26 cellular contexts compared by ENCODE assay signal in the genomic region with DNA sequence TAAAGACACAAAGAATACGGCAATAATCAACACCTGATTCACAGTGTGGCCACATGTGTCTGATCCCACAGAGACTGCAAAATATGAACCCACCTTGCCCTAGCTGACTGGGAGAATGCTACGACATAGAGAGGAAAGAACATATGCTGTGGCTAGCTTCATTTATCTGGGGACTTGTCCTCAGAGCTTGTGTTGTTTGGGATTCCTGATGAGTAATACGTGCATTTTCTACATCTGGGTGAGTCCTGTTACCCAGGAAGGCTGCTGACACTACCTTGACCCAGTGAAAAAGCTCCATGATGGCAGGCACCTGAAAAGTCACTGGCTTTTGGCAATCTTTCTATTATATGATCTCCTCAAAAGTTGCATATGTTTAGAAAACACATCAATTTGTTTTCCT.
DNase-seq lines count a peak whose midpoint lies in the region; ATAC-seq lines count a peak whose summit lies in the region.
"Had no signal": no experiment of that assay in that cellular context is flagged by ENCODE, and none has a peak within 500 bp of the region (broad histone marks: within the 10 kb centered on the region; RNA-seq: fewer than 3 reads in every experiment).

No MANE protein-coding gene starts in this region.

- no peak overlapping the region for H2AK5ac ChIP-seq in mesenchymal stem cell (ENCODE audit: low read length, severe bottlenecking)

- H3K27ac ChIP-seq in mesenchymal stem cell (ENCODE audit: low read length, poor library complexity, severe bottlenecking) = no peak overlapping the region
- H3K27ac ChIP-seq: BLaER1, body of pancreas, KMS-11, psoas muscle, tibial nerve had no signal

- H3K4me2 ChIP-seq in mesenchymal stem cell (ENCODE audit: low read length, poor library complexity, severe bottlenecking) = no peak overlapping the region
- H3K4me2 ChIP-seq: BLaER1, GM23338, KMS-11 had no signal

- no peaks in the 10 kb centered on the region for H3K36me3 Mint-ChIP-seq in stimulated activated effector memory CD8-positive, alpha-beta T cell treated with anti-CD3 and anti-CD28 coated beads, Interleukin-12 subunit alpha, Interleukin-12 subunit beta, amount 100 ng/mL, for 72 hours
- H3K36me3 Mint-ChIP-seq: activated naive CD8-positive, alpha-beta T cell treated with anti-CD3 and anti-CD28 coated beads for 36 hours had no signal

- H3K4ac ChIP-seq in mesenchymal stem cell (ENCODE audit: low read depth in 1 of 2, low read length in 2 of 2) = no peak overlapping the region

- no peak overlapping the region for H2BK12ac ChIP-seq in mesenchymal stem cell (ENCODE audit: low read length in 2 of 2)

- H3K23ac ChIP-seq in mesenchymal stem cell (ENCODE audit: low read length in 2 of 2) = no peak overlapping the region

- H3K4me3 ChIP-seq in adipocyte (ENCODE audit: low read length) (peak overlapping the region; percentile 45), mesenchymal stem cell (ENCODE audit: insufficient read depth in 1 of 2, low read depth in 1 of 2, low read length in 2 of 2) (peak overlapping the region in 1 of 2 experiments; percentile 61)
- H3K4me3 ChIP-seq: BLaER1, body of pancreas, GM23338, psoas muscle, tibial nerve had no signal

- peaks cover 3% of the 10 kb centered on the region for H3K4me1 ChIP-seq in adipocyte (ENCODE audit: control insufficient read depth, insufficient read depth, low read length)
- H3K4me1 ChIP-seq in mesenchymal stem cell (ENCODE audit: control insufficient read depth, insufficient read depth, low read depth, low read length) = no peaks in the 10 kb centered on the region
- H3K4me1 ChIP-seq: BLaER1, body of pancreas, psoas muscle had no signal

- DNase-seq in AG20443 (ENCODE audit: low spot score) (peak; percentile 43), HPDE6-E6E7 (ENCODE audit: extremely low spot score) (peak; percentile 10), adipocyte (ENCODE audit: low read depth) (no peak), mesenchymal stem cell (peak; percentile 35), activated gamma-delta T cell (lab: John Stamatoyannopoulos, UW) (no peak)
- no peak for DNase-seq in stimulated activated effector memory CD8-positive, alpha-beta T cell treated with anti-CD3 and anti-CD28 coated beads, Interleukin-12 subunit alpha, Interleukin-12 subunit beta, amount 100 ng/mL, for 72 hours (ENCODE audit: low spot score in 2 of 2)
- DNase-seq: activated naive CD8-positive, alpha-beta T cell treated with anti-CD3 and anti-CD28 coated beads for 36 hours; body of pancreas; Calu3; endodermal cell; GDM1; immature natural killer cell; left ventricle myocardium superior; NCI-H1092 treated with DMSO at 0.1 percent for 48 hours; NCI-H2081; NK-92 treated with Interleukin-12 subunit alpha and Interleukin-12 subunit beta, amount 100 ng/mL, for 24 hours; psoas muscle; small intestine; stimulated activated naive CD8-positive, alpha-beta T cell treated with anti-CD3 and anti-CD28 coated beads, Interleukin-15, Interleukin-2, amounts not matched to agents 100 U/mL and 50 U/mL, for 24 hours had no signal

- no peak overlapping the region for H3K14ac ChIP-seq in mesenchymal stem cell (ENCODE audit: low read length in 2 of 2)

- no peak overlapping the region for H2BK120ac ChIP-seq in mesenchymal stem cell (ENCODE audit: low read depth, low read length)

- H3K4me1 Mint-ChIP-seq in stimulated activated effector memory CD8-positive, alpha-beta T cell treated with anti-CD3 and anti-CD28 coated beads, Interleukin-12 subunit alpha, Interleukin-12 subunit beta, amount 100 ng/mL, for 72 hours = no peaks in the 10 kb centered on the region
- H3K4me1 Mint-ChIP-seq: activated naive CD8-positive, alpha-beta T cell treated with anti-CD3 and anti-CD28 coated beads for 36 hours; endodermal cell; GM23338; immature natural killer cell had no signal

- H3K9me3 Mint-ChIP-seq in stimulated activated effector memory CD8-positive, alpha-beta T cell treated with anti-CD3 and anti-CD28 coated beads, Interleukin-12 subunit alpha, Interleukin-12 subunit beta, amount 100 ng/mL, for 72 hours = peaks cover 4% of the 10 kb centered on the region
- H3K9me3 Mint-ChIP-seq: activated T-helper 1 cell treated with anti-CD3 and anti-CD28 coated beads, Interleukin-12 subunit alpha, Interleukin-12 subunit beta, Interleukin-2, Interleukin-4 antibody, amounts not matched to agents 30 ng/mL and 10 ng/mL and 1 ng/mL, durations not matched to agents 14 hours and 24 hours and 36 hours; endodermal cell; GM23338 had no signal

- H3K18ac ChIP-seq in mesenchymal stem cell (ENCODE audit: low read depth in 1 of 2, low read length in 2 of 2) = no peak overlapping the region

- no peak overlapping the region for H2AFZ ChIP-seq in mesenchymal stem cell (ENCODE audit: low read depth, low read length)
- H2AFZ ChIP-seq: GM23338 had no signal

- H3K9ac ChIP-seq in adipocyte (ENCODE audit: low read length) = no peak overlapping the region
- peak overlapping the region; percentile 7 for H3K9ac ChIP-seq in mesenchymal stem cell (ENCODE audit: low read length)
- H3K9ac ChIP-seq: BLaER1, KMS-11 had no signal

- H2BK15ac ChIP-seq in mesenchymal stem cell (ENCODE audit: low read depth, poor library complexity, severe bottlenecking) = no peak overlapping the region

- H3K36me3 ChIP-seq in adipocyte (ENCODE audit: control insufficient read depth, insufficient read depth, low read length, severe bottlenecking) = no peaks in the 10 kb centered on the region
- no peaks in the 10 kb centered on the region for H3K36me3 ChIP-seq in mesenchymal stem cell (ENCODE audit: control insufficient read depth in 1 of 2, insufficient read depth in 2 of 2, low read depth in 1 of 2, low read length in 2 of 2)
- H3K36me3 ChIP-seq: BLaER1, tibial nerve had no signal

- H3K27me3 ChIP-seq in adipocyte (replicated peaks; ENCODE audit: control insufficient read depth, insufficient read depth, low read length) (no peaks in the 10 kb centered on the region), mesenchymal stem cell (ENCODE audit: control insufficient read depth in 1 of 2, insufficient read depth in 1 of 2, low read length in 2 of 2) (no peaks in the 10 kb centered on the region)
- H3K27me3 ChIP-seq: BLaER1, body of pancreas, tibial nerve had no signal

- H4K91ac ChIP-seq in mesenchymal stem cell (ENCODE audit: low read length) = no peak overlapping the region

- ATAC-seq in stimulated activated effector memory CD8-positive, alpha-beta T cell treated with anti-CD3 and anti-CD28 coated beads, Interleukin-12 subunit alpha, Interleukin-12 subunit beta, amount 100 ng/mL, for 72 hours = no peak
- ATAC-seq in GM18498 (IDR thresholded peaks at IDR 0.05; ENCODE audit: unreplicated experiment) = no peak
- ATAC-seq in HG02970 (IDR thresholded peaks at IDR 0.05; ENCODE audit: low FRiP score, unreplicated experiment) = no peak
- ATAC-seq: body of pancreas; GM23338; left ventricle myocardium superior; psoas muscle; stimulated activated naive CD8-positive, alpha-beta T cell treated with anti-CD3 and anti-CD28 coated beads, Interleukin-15, Interleukin-2, amounts not matched to agents 100 U/mL and 50 U/mL, for 24 hours had no signal

- no peak overlapping the region for H4K8ac ChIP-seq in mesenchymal stem cell (ENCODE audit: low read length)

- H3K4me3 Mint-ChIP-seq in stimulated activated effector memory CD8-positive, alpha-beta T cell treated with anti-CD3 and anti-CD28 coated beads, Interleukin-12 subunit alpha, Interleukin-12 subunit beta, amount 100 ng/mL, for 72 hours = no peak overlapping the region
- H3K4me3 Mint-ChIP-seq: activated naive CD8-positive, alpha-beta T cell treated with anti-CD3 and anti-CD28 coated beads for 36 hours; activated T-helper 1 cell treated with anti-CD3 and anti-CD28 coated beads, Interleukin-12 subunit alpha, Interleukin-12 subunit beta, Interleukin-2, Interleukin-4 antibody, amounts not matched to agents 30 ng/mL and 10 ng/mL and 1 ng/mL, durations not matched to agents 14 hours and 24 hours and 36 hours; endodermal cell; GM23338; immature natural killer cell had no signal

- no peaks in the 10 kb centered on the region for H3K79me1 ChIP-seq in mesenchymal stem cell (replicated peaks; ENCODE audit: low read length, poor library complexity, severe bottlenecking)

- H2BK5ac ChIP-seq in mesenchymal stem cell (ENCODE audit: low read depth, low read length, poor library complexity, severe bottlenecking) = no peak overlapping the region

- WGBS in mesenchymal stem cell = 59% methylated on average over 3 of the region's 3 CpGs

- no peak overlapping the region for H3K27ac Mint-ChIP-seq in stimulated activated effector memory CD8-positive, alpha-beta T cell treated with anti-CD3 and anti-CD28 coated beads, Interleukin-12 subunit alpha, Interleukin-12 subunit beta, amount 100 ng/mL, for 72 hours
- H3K27ac Mint-ChIP-seq: activated naive CD8-positive, alpha-beta T cell treated with anti-CD3 and anti-CD28 coated beads for 36 hours; activated T-helper 1 cell treated with anti-CD3 and anti-CD28 coated beads, Interleukin-12 subunit alpha, Interleukin-12 subunit beta, Interleukin-2, Interleukin-4 antibody, amounts not matched to agents 30 ng/mL and 10 ng/mL and 1 ng/mL, durations not matched to agents 14 hours and 24 hours and 36 hours; endodermal cell; GM23338; immature natural killer cell had no signal

- H3K9me3 ChIP-seq in adipocyte (ENCODE audit: control insufficient read depth, low read length) (no peaks in the 10 kb centered on the region), mesenchymal stem cell (ENCODE audit: control insufficient read depth, low read length) (no peaks in the 10 kb centered on the region)
- H3K9me3 ChIP-seq: BLaER1, body of pancreas, psoas muscle, tibial nerve had no signal

Comparison
In these comparisons a context has a peak if more than half of its experiments do, and no peak if none do; other contexts are left out.
1. DNase-seq: peak in AG20443 (single experiment), HPDE6-E6E7 (single experiment) and mesenchymal stem cell (single experiment); none in adipocyte (single experiment), stimulated activated effector memory CD8-positive, alpha-beta T cell treated with anti-CD3 and anti-CD28 coated beads, Interleukin-12 subunit alpha, Interleukin-12 subunit beta, amount 100 ng/mL, for 72 hours (0 of 2) and activated gamma-delta T cell (single experiment).